In the genomic region with DNA sequence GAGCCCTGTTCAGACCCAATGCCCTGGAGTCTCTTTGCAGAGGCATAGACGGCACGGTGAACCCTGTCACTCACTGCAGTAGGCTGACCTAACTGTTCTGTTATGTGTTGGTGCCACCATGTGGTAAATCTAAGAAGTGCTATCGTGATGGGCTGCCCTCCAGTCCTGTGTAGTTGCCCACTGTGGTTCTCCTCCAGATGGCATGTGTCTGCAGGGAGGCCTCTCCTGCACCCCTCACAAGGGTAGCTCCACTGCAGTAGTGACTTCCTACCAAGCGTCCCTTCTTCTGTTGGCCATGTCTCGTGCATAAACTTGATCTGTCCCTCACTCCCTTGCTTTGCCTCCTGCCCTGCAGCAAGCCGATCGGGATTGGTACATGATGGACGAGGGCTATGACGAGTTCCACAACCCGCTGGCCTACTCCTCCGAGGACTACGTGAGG, we compare ENCODE assay signal across 1 cellular context.
TF ChIP-seq lines count a peak whose summit lies in the region.

No MANE protein-coding gene starts in this region.

TF ChIP-seq in GM12878, 131 proteins besides CTCF, POLR2A, EP300 and RAD21:
- peak; percentile 95 for TF ChIP-seq PKNOX1 (IDR thresholded peaks at IDR 0.05)
- peak; percentile 50; the same call in 1 of the 2 replicates for TF ChIP-seq SMC3 (IDR thresholded peaks at IDR 0.05; ENCODE audit: borderline replicate concordance, low read length)
- TF ChIP-seq, protein P1, sequence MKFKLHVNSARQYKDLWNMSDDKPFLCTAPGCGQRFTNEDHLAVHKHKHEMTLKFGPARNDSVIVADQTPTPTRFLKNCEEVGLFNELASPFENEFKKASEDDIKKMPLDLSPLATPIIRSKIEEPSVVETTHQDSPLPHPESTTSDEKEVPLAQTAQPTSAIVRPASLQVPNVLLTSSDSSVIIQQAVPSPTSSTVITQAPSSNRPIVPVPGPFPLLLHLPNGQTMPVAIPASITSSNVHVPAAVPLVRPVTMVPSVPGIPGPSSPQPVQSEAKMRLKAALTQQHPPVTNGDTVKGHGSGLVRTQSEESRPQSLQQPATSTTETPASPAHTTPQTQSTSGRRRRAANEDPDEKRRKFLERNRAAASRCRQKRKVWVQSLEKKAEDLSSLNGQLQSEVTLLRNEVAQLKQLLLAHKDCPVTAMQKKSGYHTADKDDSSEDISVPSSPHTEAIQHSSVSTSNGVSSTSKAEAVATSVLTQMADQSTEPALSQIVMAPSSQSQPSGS (IDR thresholded peaks at IDR 0.05; ENCODE audit: low read length), result no peak
- peak; percentile 88 for TF ChIP-seq PBX3 (IDR thresholded peaks at IDR 0.05; ENCODE audit: insufficient replicate concordance, low read depth, low read length)
- TF ChIP-seq ESRRA (IDR thresholded peaks at IDR 0.05; ENCODE audit: low read length), result no peak
- TF ChIP-seq SREBF2 (IDR thresholded peaks at IDR 0.05; ENCODE audit: low read length), result no peak
